Comparison of ENCODE assay signal across 8 cellular contexts in the genomic region with DNA sequence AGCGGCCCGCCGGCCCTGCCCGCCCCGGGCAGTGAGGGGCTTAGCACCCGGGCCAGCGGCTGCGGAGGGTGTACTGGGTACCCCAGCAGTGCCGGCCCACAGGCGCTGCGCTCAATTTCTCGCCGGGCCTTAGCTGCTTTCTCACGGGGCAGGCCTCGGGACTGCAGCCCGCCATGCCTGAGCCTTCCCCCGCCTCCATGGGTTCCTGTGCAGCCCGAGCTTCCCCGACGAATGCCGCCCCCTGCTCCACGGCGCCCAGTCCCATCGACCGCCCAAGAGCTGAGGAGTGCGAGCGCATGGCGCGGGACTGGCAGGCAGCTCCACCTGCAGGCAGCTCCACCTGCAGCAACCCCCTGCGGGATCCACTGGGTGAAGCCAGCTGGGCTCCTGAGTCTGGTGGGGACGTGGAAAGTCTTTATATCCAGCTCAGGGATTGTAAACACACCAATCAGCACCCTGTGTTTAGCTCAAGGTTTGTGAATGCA. TPM values are rescaled to one million over a fixed set of nuclear protein-coding genes. Genes with fewer than 3 reads are reported as not detected.
DNase-seq lines count a peak whose midpoint lies in the region; ATAC-seq and TF ChIP-seq lines count a peak whose summit lies in the region.
"Not testable (repeated sequence)": the region's sequence is repeated elsewhere in the genome, so short reads cannot be mapped to it uniquely, and the experiment has no call there.

No MANE protein-coding gene starts in this region.

- not testable (repeated sequence) for H3K4me1 ChIP-seq in ES-I3 (ENCODE audit: insufficient read depth, low read length); prostate gland (replicated peaks)

- H3K27me3 ChIP-seq in prostate gland (replicated peaks; ENCODE audit: insufficient read depth) = not testable (repeated sequence)

- H3K27ac Mint-ChIP-seq in central memory CD8-positive, alpha-beta T cell (ENCODE audit: low read depth) = not testable (repeated sequence)

- not testable (repeated sequence) for H3K36me3 ChIP-seq in ES-I3 (ENCODE audit: insufficient read depth, low read length); prostate gland

- not testable (repeated sequence) for H3K4me1 Mint-ChIP-seq in central memory CD8-positive, alpha-beta T cell

- DNase-seq in SHP77 (lab: John Stamatoyannopoulos, UW) (peak; percentile 42 to 44), iris pigment epithelial cell (ENCODE audit: low read depth) (peak; percentile 4)
- DNase-seq in activated CD8-positive, alpha-beta memory T cell treated with anti-CD3 and anti-CD28 coated beads, Interleukin-2, amount 50 U/mL, for 48 hours = peak; percentile 71
- not testable (repeated sequence) for DNase-seq in central memory CD8-positive, alpha-beta T cell (ENCODE audit: low spot score in 2 of 2); prostate gland (ENCODE audit: low spot score)
- DNase-seq in stimulated activated naive CD8-positive, alpha-beta T cell treated with anti-CD3 and anti-CD28 coated beads, Interleukin-15, Interleukin-2, amounts not matched to agents 100 U/mL and 50 U/mL, for 24 hours = peak; percentile 46

- peak overlapping the region; percentile 75 for H3K4me3 Mint-ChIP-seq in central memory CD8-positive, alpha-beta T cell

- 57% methylated on average over 31 of the region's 31 CpGs for WGBS in prostate gland

- TF ChIP-seq POLR2A in prostate gland (IDR thresholded peaks at IDR 0.05) = not testable (repeated sequence)

- peaks cover 25% of the 10 kb centered on the region for H3K27me3 Mint-ChIP-seq in central memory CD8-positive, alpha-beta T cell

- H3K9me3 Mint-ChIP-seq in central memory CD8-positive, alpha-beta T cell = not testable (repeated sequence)

- H3K9me3 ChIP-seq in ES-I3 (ENCODE audit: control insufficient read depth, insufficient read depth, low read length); prostate gland: not testable (repeated sequence)

- not testable (repeated sequence) for H3K27ac ChIP-seq in prostate gland

- peak overlapping the region; percentile 8 to 16 for H3K4me3 ChIP-seq in prostate gland

- intact Hi-C loops in prostate gland (cut with DNase I) = not testable (repeated sequence)

- not testable (repeated sequence) for H3K36me3 Mint-ChIP-seq in central memory CD8-positive, alpha-beta T cell (ENCODE audit: insufficient read depth)

- TF ChIP-seq CTCF in prostate gland (IDR thresholded peaks at IDR 0.05) = peak in 3 of 4 experiments; percentile 14 to 42 (median 34)

- H3K9ac ChIP-seq in ES-I3 (ENCODE audit: low read depth, low read length) = peak overlapping the region; percentile 28; the same call in 1 of the 2 replicates

- peak; percentile 56 for ATAC-seq in HG03108 (IDR thresholded peaks at IDR 0.05; ENCODE audit: unreplicated experiment)
- peak; percentile 58 for ATAC-seq in central memory CD8-positive, alpha-beta T cell (replicated peaks; ENCODE audit: extremely low read depth, poor library complexity, severe bottlenecking)
- ATAC-seq in stimulated activated naive CD8-positive, alpha-beta T cell treated with anti-CD3 and anti-CD28 coated beads, Interleukin-15, Interleukin-2, amounts not matched to agents 100 U/mL and 50 U/mL, for 24 hours = peak; percentile 59

RNA-seq across cellular contexts. Expression of a gene that starts 48.5 kb away (rescaled TPM):
- 1 to 10 TPM in 1 of 2 donors, under 1 TPM in 1; 0.14 to 1.2 TPM for total RNA-seq in prostate gland
